ENCODE assay signal across 9 cellular contexts in genomic region chr12:14403293-14403692, GRCh38. TPM values are rescaled to one million over a fixed set of nuclear protein-coding genes. Genes with fewer than 3 reads are reported as not detected.
A peak's percentile ranks its signal among the peaks of the same experiment; 100 is the strongest.
DNase-seq lines count a peak whose midpoint lies in the region; ATAC-seq and TF ChIP-seq lines count a peak whose summit lies in the region.
"Had no signal": no experiment of that assay in that cellular context is flagged by ENCODE, and none has a peak within 500 bp of the region (broad histone marks: within the 10 kb centered on the region; RNA-seq: fewer than 3 reads in every experiment).

No MANE protein-coding gene starts in this region.

- peak overlapping the region; percentile 22 for H3K4me3 ChIP-seq in OCI-LY7 (ENCODE audit: low read depth, low read length, poor library complexity, severe bottlenecking)
- no peak overlapping the region for H3K4me3 ChIP-seq in right atrium auricular region
- no peak overlapping the region for H3K4me3 ChIP-seq in stomach
- H3K4me3 ChIP-seq: lung had no signal

- H3K36me3 Mint-ChIP-seq in activated T-cell treated with anti-CD3 and anti-CD28 coated beads, Interleukin-2, amount 50 U/mL, for 24 hours (ENCODE audit: low read depth), result peaks cover 35% of the 10 kb centered on the region

- H3K4me3 Mint-ChIP-seq in activated T-cell treated with anti-CD3 and anti-CD28 coated beads, Interleukin-2, amount 50 U/mL, for 24 hours, result peak overlapping the region; percentile 30

- no peak for TF ChIP-seq EP300 in stomach (IDR thresholded peaks at IDR 0.05)

- H3K4me1 Mint-ChIP-seq in activated T-cell treated with anti-CD3 and anti-CD28 coated beads, Interleukin-2, amount 50 U/mL, for 24 hours (ENCODE audit: low read depth), result peaks cover 77% of the 10 kb centered on the region

- H3K27ac ChIP-seq in OCI-LY7 (ENCODE audit: low read depth, low read length, poor library complexity, severe bottlenecking) (peak overlapping the region; percentile 29), right atrium auricular region (peak overlapping the region; percentile 14 to 61), stomach (peak overlapping the region in 4 of 5 donors; percentile 16 to 58 (median 32))

- H3K27ac Mint-ChIP-seq in activated T-cell treated with anti-CD3 and anti-CD28 coated beads, Interleukin-2, amount 50 U/mL, for 24 hours, result peak overlapping the region; percentile 75

- H2AFZ ChIP-seq in OCI-LY7 (ENCODE audit: low read length), result no peak overlapping the region

- peaks cover 7% of the 10 kb centered on the region; the same call in 1 of the 2 replicates for H4K20me1 ChIP-seq in OCI-LY7 (ENCODE audit: insufficient read depth, low read length)

- TF ChIP-seq CTCF in OCI-LY7 (conservative IDR thresholded peaks at IDR 0.05; ENCODE audit: low read length) (no peak), right atrium auricular region (IDR thresholded peaks at IDR 0.05) (no peak), stomach (IDR thresholded peaks at IDR 0.05) (no peak)

- no peak for ATAC-seq in HG02610 (IDR thresholded peaks at IDR 0.05; ENCODE audit: unreplicated experiment)

- 6 to 26% (median 11%) methylated on average over 1 of the region's 1 CpG for WGBS in stomach, 5 donors

- POLR2A ChIA-PET in OCI-LY7 (lab: Charles Lee), result interaction anchor here (0.6 to 1.9 kb wide), 7 partner anchors 9 to 1339 kb away, joined by 3 to 14 read pairs (median 4); no protein-coding TSS in a partner anchor

- H3K79me2 ChIP-seq in OCI-LY7 (ENCODE audit: insufficient read depth, low read depth, low read length), result peaks cover 100% of the 10 kb centered on the region

- peaks cover 2% of the 10 kb centered on the region for H3K9me3 Mint-ChIP-seq in activated T-cell treated with anti-CD3 and anti-CD28 coated beads, Interleukin-2, amount 50 U/mL, for 24 hours

- H3K9me3 ChIP-seq in OCI-LY7 (ENCODE audit: low read length) (peaks cover 70% of the 10 kb centered on the region), right atrium auricular region (peaks cover 0 to 23% of the 10 kb centered on the region in 2 donors), stomach (peaks cover 0 to 7% (median 0%) of the 10 kb centered on the region in 4 donors)

- H3K4me1 ChIP-seq in OCI-LY7 (ENCODE audit: insufficient read depth, low read length, poor library complexity, severe bottlenecking) (peaks cover 26% of the 10 kb centered on the region), right atrium auricular region (peaks cover 0 to 38% of the 10 kb centered on the region in 2 donors), stomach (peaks cover 13 to 39% (median 20%) of the 10 kb centered on the region in 4 donors)

- no peak for TF ChIP-seq POLR2A in stomach (IDR thresholded peaks at IDR 0.05)

- intact Hi-C loops in OCI-LY7 (cut with micrococcal nuclease; ENCODE audit: unreplicated experiment), result loop anchor here (10.0 kb wide), 1 partner anchor 552 kb away; no protein-coding TSS in a partner anchor
- intact Hi-C loops in stomach (cut with DNase I; ENCODE audit: low total_unique reads), result no loop called here

- peaks cover 83% of the 10 kb centered on the region for H3K36me3 ChIP-seq in OCI-LY7 (ENCODE audit: insufficient read depth, low read length)
- H3K36me3 ChIP-seq in right atrium auricular region, result no peaks in the 10 kb centered on the region
- H3K36me3 ChIP-seq in stomach, result no peaks in the 10 kb centered on the region

- no peaks in the 10 kb centered on the region for H3K9me2 ChIP-seq in OCI-LY7 (ENCODE audit: insufficient read depth, low read length)

- no peaks in the 10 kb centered on the region for H3K27me3 Mint-ChIP-seq in activated T-cell treated with anti-CD3 and anti-CD28 coated beads, Interleukin-2, amount 50 U/mL, for 24 hours

- BruUV-seq in OCI-LY7 (replicated peaks; lab: Mats Ljungman, UMichigan), result no TSS peak

- DNase-seq in activated T-cell treated with anti-CD3 and anti-CD28 coated beads, Interleukin-2, amount 50 U/mL, for 24 hours, result no peak
- DNase-seq in activated T-cell treated with anti-CD3 and anti-CD28 coated beads, Interleukin-2, amount 50 U/mL, for 48 hours, result no peak
- DNase-seq in OCI-LY7 (ENCODE audit: low spot score), result no peak
- DNase-seq in right atrium auricular region (ENCODE audit: low spot score), result no peak
- no peak for DNase-seq in stomach
- no peak for DNase-seq in LoVo (ENCODE audit: low spot score)
- DNase-seq in putamen (ENCODE audit: low spot score), result no peak

- CTCF ChIA-PET in OCI-LY7 (lab: Charles Lee; ENCODE audit: unreplicated experiment), result no interaction called here

- peak overlapping the region; percentile 53 for H3K4me2 ChIP-seq in OCI-LY7 (ENCODE audit: low read length)

- no peaks in the 10 kb centered on the region for H3K27me3 ChIP-seq in right atrium auricular region
- no peaks in the 10 kb centered on the region for H3K27me3 ChIP-seq in stomach

RNA-seq across cellular contexts. Expression of gene ATF7IP, which starts 37.8 kb away (rescaled TPM):
- 55.6 and 69.8 TPM in 2 replicates for total RNA-seq in OCI-LY7 (2014; rRNA removed; shearing (Covaris generic))
- total RNA-seq in OCI-LY7 (2022) (66.0 and 85.6 TPM in 2 replicates), right atrium auricular region (10 to 100 TPM; 33.1 to 39.7 TPM), stomach (10 to 100 TPM; 47.5 to 91.0 (median 84.8) TPM)
- polyA plus RNA-seq in stomach, result 1 to 10 TPM; 4.9 to 6.5 (median 5.7) TPM
